Comparison of ENCODE assay signal across 8 cellular contexts in genomic region chr3:42501681-42502428, GRCh38. TPM values are rescaled to one million over a fixed set of nuclear protein-coding genes. Genes with fewer than 3 reads are reported as not detected.
DNase-seq lines count a peak whose midpoint lies in the region; ATAC-seq and TF ChIP-seq lines count a peak whose summit lies in the region.

No MANE protein-coding gene starts in this region.

- H3K27ac Mint-ChIP-seq in activated naive CD4-positive, alpha-beta T cell treated with anti-CD3 and anti-CD28 coated beads, Interleukin-2, amount 50 U/mL, for 24 hours, result peak overlapping the region; percentile 91

- peak overlapping the region; percentile 13 to 63 (median 48) for H3K4me3 ChIP-seq in heart left ventricle
- peak overlapping the region; percentile 54 to 65 for H3K4me3 ChIP-seq in prostate gland
- peak overlapping the region; percentile 45 to 47 for H3K4me3 ChIP-seq in vagina

- H3K9me3 ChIP-seq in heart left ventricle, result no peaks in the 10 kb centered on the region
- no peaks in the 10 kb centered on the region for H3K9me3 ChIP-seq in prostate gland
- H3K9me3 ChIP-seq in vagina, result no peaks in the 10 kb centered on the region

- H3K36me3 ChIP-seq in heart left ventricle (no peaks in the 10 kb centered on the region), prostate gland (no peaks in the 10 kb centered on the region), vagina (no peaks in the 10 kb centered on the region)

- WGBS in heart left ventricle, 4 donors, result 0 to 2% (median 1%) methylated on average over 21 to 46 of the region's 46 CpGs
- WGBS in prostate gland, result under 1% methylated on average over 42 of the region's 46 CpGs

- TF ChIP-seq POLR2A in heart left ventricle (IDR thresholded peaks at IDR 0.05), result no peak
- TF ChIP-seq POLR2A in prostate gland (IDR thresholded peaks at IDR 0.05), result no peak
- no peak for TF ChIP-seq POLR2A in vagina (IDR thresholded peaks at IDR 0.05)

- DNase-seq in GM13977 (ENCODE audit: low spot score), result peak; percentile 77
- DNase-seq in SK-MEL-5 (ENCODE audit: low read depth, low spot score), result peak; percentile 31
- peak; percentile 53 to 85 (median 65) for DNase-seq in heart left ventricle
- DNase-seq in prostate gland (ENCODE audit: low spot score), result peak; percentile 76
- DNase-seq in vagina (ENCODE audit: extremely low spot score in 2 of 2), result peak; percentile 83 to 95
- DNase-seq in cerebellar nuclear complex (lab: John Stamatoyannopoulos, UW), result no peak

- H3K36me3 Mint-ChIP-seq in activated naive CD4-positive, alpha-beta T cell treated with anti-CD3 and anti-CD28 coated beads, Interleukin-2, amount 50 U/mL, for 24 hours, result no peaks in the 10 kb centered on the region

- TF ChIP-seq CTCF in GM13977 (IDR thresholded peaks at IDR 0.05; ENCODE audit: extremely low read depth, insufficient read depth, missing control alignments) (peak; percentile 59), heart left ventricle (IDR thresholded peaks at IDR 0.05) (peak; percentile 44 to 74 (median 60)), prostate gland (IDR thresholded peaks at IDR 0.05) (peak; percentile 49 to 89 (median 80)), vagina (IDR thresholded peaks at IDR 0.05) (peak in 2 of 3 experiments; percentile 30 to 42)

- peaks cover 6% of the 10 kb centered on the region for H3K27me3 Mint-ChIP-seq in activated naive CD4-positive, alpha-beta T cell treated with anti-CD3 and anti-CD28 coated beads, Interleukin-2, amount 50 U/mL, for 24 hours

- H3K27me3 ChIP-seq in heart left ventricle (peaks cover 0 to 34% (median 8%) of the 10 kb centered on the region in 9 donors), prostate gland (replicated peaks; ENCODE audit: insufficient read depth) (no peaks in the 10 kb centered on the region), vagina (no peaks in the 10 kb centered on the region)

- ATAC-seq in HG02981 (IDR thresholded peaks at IDR 0.05; ENCODE audit: unreplicated experiment), result peak; percentile 22
- peak; percentile 63 to 89 (median 76) for ATAC-seq in heart left ventricle

- H3K4me1 Mint-ChIP-seq in activated naive CD4-positive, alpha-beta T cell treated with anti-CD3 and anti-CD28 coated beads, Interleukin-2, amount 50 U/mL, for 24 hours, result peaks cover 40% of the 10 kb centered on the region

- H3K4me1 ChIP-seq in heart left ventricle (peaks cover 0 to 22% (median 12%) of the 10 kb centered on the region in 12 donors), prostate gland (replicated peaks) (no peaks in the 10 kb centered on the region), vagina (peaks cover 21% of the 10 kb centered on the region)

- in situ Hi-C loops in GM13977 (cut with MboI; ENCODE audit: low pct_unique_long_range_greater_than_20kb, low sequenced_read_pairs, unreplicated experiment), result no loop called here
- in situ Hi-C loops in SK-MEL-5 (cut with HindIII; ENCODE audit: low pct_unique_long_range_greater_than_20kb, low sequenced_read_pairs), result no loop called here

- intact Hi-C loops in heart left ventricle (cut with DNase I), result loop anchor here in 9 of 10 donors (2.0 to 10.0 kb wide), 5 partner anchors 35 to 253 kb away; no protein-coding TSS in a partner anchor
- intact Hi-C loops in prostate gland (cut with DNase I), result loop anchor here (5.0 kb wide), 4 partner anchors 45 to 375 kb away; partner anchors contain the start of gene CYP8B1
- intact Hi-C loops in vagina (cut with DNase I), result no loop called here

- H3K9me3 Mint-ChIP-seq in activated naive CD4-positive, alpha-beta T cell treated with anti-CD3 and anti-CD28 coated beads, Interleukin-2, amount 50 U/mL, for 24 hours, result no peaks in the 10 kb centered on the region

- H3K4me3 Mint-ChIP-seq in activated naive CD4-positive, alpha-beta T cell treated with anti-CD3 and anti-CD28 coated beads, Interleukin-2, amount 50 U/mL, for 24 hours, result peak overlapping the region; percentile 97

- peak overlapping the region in 4 of 12 donors; percentile 8 to 66 (median 44) for H3K27ac ChIP-seq in heart left ventricle
- H3K27ac ChIP-seq in prostate gland, result peak overlapping the region; percentile 83 to 84
- H3K27ac ChIP-seq in vagina, result no peak overlapping the region

RNA-seq across cellular contexts. Expression of gene VIPR1, which starts 0.6 kb away (rescaled TPM):
- total RNA-seq in SK-MEL-5 (2014; rRNA removed; shearing (Covaris generic)), result 0.34 TPM in 1 of 2 replicates, not detected in the other
- polyA plus RNA-seq in SK-MEL-5 (2015; cell fraction: cytosol; rRNA removed), result 1.1 and 1.2 TPM in 2 replicates
- polyA plus RNA-seq in SK-MEL-5 (2015; cell fraction: nucleus; rRNA removed), result 6.3 and 13.4 TPM in 2 replicates
- total RNA-seq in heart left ventricle, result 1 to 10 TPM in 8 of 9 donors, under 1 TPM in 1; 0.96 to 5.4 (median 1.7) TPM
- 1 to 10 TPM; 3.0 to 3.5 TPM for polyA plus RNA-seq in heart left ventricle
- 100 to 1,000 TPM in 1 of 2 donors, 10 to 100 TPM in 1; 98.5 to 226 TPM for total RNA-seq in prostate gland
- total RNA-seq in vagina, result 9.3 TPM

Comparison
In these comparisons a context has a peak if more than half of its experiments do, and no peak if none do; other contexts are left out.
1. DNase-seq: peak in GM13977 (single experiment), SK-MEL-5 (single experiment), heart left ventricle (5 of 5), prostate gland (single experiment) and vagina (2 of 2); none in cerebellar nuclear complex (0 of 2).
2. Peak in every context shown above with its lines, with median percentiles within 50 percentile points of each other: CTCF ChIP-seq and H3K4me3 ChIP-seq.